ENCODE assay signal across 17 cellular contexts in genomic region chr4:23324291-23324690, GRCh38.
DNase-seq lines count a peak whose midpoint lies in the region; ATAC-seq and TF ChIP-seq lines count a peak whose summit lies in the region.
"Had no signal": no experiment of that assay in that cellular context is flagged by ENCODE, and none has a peak within 500 bp of the region (broad histone marks: within the 10 kb centered on the region; RNA-seq: fewer than 3 reads in every experiment).

No MANE protein-coding gene starts in this region.

- peak; percentile 18 for DNase-seq in DMS53 (lab: John Stamatoyannopoulos, UW)
- no peak for DNase-seq in DMS53 treated with DMSO at 0.1 percent for 48 hours (lab: John Stamatoyannopoulos, UW; ENCODE audit: unreplicated experiment)
- no peak for DNase-seq in RWPE2 (ENCODE audit: low spot score)
- peak; percentile 27 to 33 for DNase-seq in foreskin fibroblast
- DNase-seq in retinal pigment epithelial cell (ENCODE audit: low read depth) = peak; percentile 27
- no peak for DNase-seq in Right ventricle myocardium inferior (ENCODE audit: missing footprints)
- DNase-seq in activated CD8-positive, alpha-beta memory T cell treated with anti-CD3 and anti-CD28 coated beads, Interleukin-2, amount 50 U/mL, for 48 hours = no peak
- DNase-seq: activated CD4-positive, CD25-positive, alpha-beta regulatory T cell treated with anti-CD3 and anti-CD28 coated beads, Interleukin-2, amount 50 U/mL, for 72 hours; heart right ventricle; naive B cell; NCI-H1048; NCI-H2227 treated with DMSO at 0.1 percent for 48 hours; stimulated activated CD4-positive, alpha-beta T cell treated with anti-CD3 and anti-CD28 coated beads, Interleukin-1b, Interleukin-23, amount 100 ng/mL, for 48 hours had no signal

- ATAC-seq in RWPE2 (ENCODE audit: low read depth) = peak; percentile 92
- no peak for ATAC-seq in HG03354 (IDR thresholded peaks at IDR 0.05; ENCODE audit: poor library complexity, severe bottlenecking, unreplicated experiment)
- no peak for ATAC-seq in Right ventricle myocardium inferior

- TF ChIP-seq CTCF in RWPE2 (IDR thresholded peaks at IDR 0.05; ENCODE audit: poor library complexity, severe bottlenecking) = no peak
- no peak for TF ChIP-seq CTCF in foreskin fibroblast (IDR thresholded peaks at IDR 0.05; ENCODE audit: low read depth, low read length)
- no peak for TF ChIP-seq CTCF in retinal pigment epithelial cell (conservative IDR thresholded peaks at IDR 0.05; ENCODE audit: low read depth, low read length)

- intact Hi-C loops in Right ventricle myocardium inferior (cut with DNase I) = no loop called here

- H3K4me3 ChIP-seq in RWPE2 (ENCODE audit: severe bottlenecking) = no peak overlapping the region
- H3K4me3 ChIP-seq in foreskin fibroblast (ENCODE audit: low read depth in 1 of 2, low read length in 2 of 2) = no peak overlapping the region
- no peak overlapping the region for H3K4me3 ChIP-seq in retinal pigment epithelial cell (ENCODE audit: low read length)
- H3K4me3 ChIP-seq: heart right ventricle, right atrium auricular region, tibial nerve had no signal

- no peaks in the 10 kb centered on the region for H3K9me3 ChIP-seq in RWPE2 (ENCODE audit: severe bottlenecking)
- H3K9me3 ChIP-seq: heart right ventricle, right atrium auricular region, tibial nerve had no signal

- no peaks in the 10 kb centered on the region for H3K27me3 ChIP-seq in RWPE2 (ENCODE audit: insufficient read depth, poor library complexity, severe bottlenecking)
- H3K27me3 ChIP-seq: heart right ventricle, right atrium auricular region, tibial nerve had no signal

- no peaks in the 10 kb centered on the region for H3K36me3 ChIP-seq in RWPE2 (ENCODE audit: low read depth)
- H3K36me3 ChIP-seq: heart right ventricle, right atrium auricular region, tibial nerve had no signal

- H3K27ac ChIP-seq in RWPE2 (ENCODE audit: poor library complexity, severe bottlenecking) = peak overlapping the region; percentile 13
- H3K27ac ChIP-seq: 22Rv1, heart right ventricle, right atrium auricular region, tibial nerve had no signal

- H3K4me1 ChIP-seq in RWPE2 (ENCODE audit: insufficient read depth, poor library complexity, severe bottlenecking) = peaks cover 10% of the 10 kb centered on the region
- H3K4me1 ChIP-seq: right atrium auricular region, tibial nerve had no signal

Comparison
In these comparisons a context has a peak if more than half of its experiments do, and no peak if none do; other contexts are left out.
1. DNase-seq: peak in DMS53 (single experiment), foreskin fibroblast (2 of 2) and retinal pigment epithelial cell (single experiment); none in DMS53 treated with DMSO at 0.1 percent for 48 hours (single experiment), RWPE2 (single experiment), Right ventricle myocardium inferior (single experiment) and activated CD8-positive, alpha-beta memory T cell treated with anti-CD3 and anti-CD28 coated beads, Interleukin-2, amount 50 U/mL, for 48 hours (single experiment).